Comparison of ENCODE assay signal across 8 cellular contexts in genomic region chr7:20798081-20798693, GRCh38. TPM values are rescaled to one million over a fixed set of nuclear protein-coding genes. Genes with fewer than 3 reads are reported as not detected.
A peak's percentile ranks its signal among the peaks of the same experiment; 100 is the strongest.
DNase-seq lines count a peak whose midpoint lies in the region; ATAC-seq and TF ChIP-seq lines count a peak whose summit lies in the region.

No MANE protein-coding gene starts in this region.

- H3F3A ChIP-seq in OCI-LY1 (ENCODE audit: insufficient read depth, low read length), result no peaks in the 10 kb centered on the region

- WGBS in mesenchymal stem cell, result under 1% methylated on average over 48 of the region's 77 CpGs

- H2AK5ac ChIP-seq in mesenchymal stem cell (ENCODE audit: low read length, severe bottlenecking), result no peak overlapping the region

- H3K9me3 ChIP-seq in OCI-LY1 (ENCODE audit: low read length) (no peaks in the 10 kb centered on the region), mesenchymal stem cell (ENCODE audit: control insufficient read depth, low read length) (no peaks in the 10 kb centered on the region)

- H3K4ac ChIP-seq in mesenchymal stem cell (ENCODE audit: low read depth in 1 of 2, low read length in 2 of 2), result no peak overlapping the region

- no peak overlapping the region for H3K14ac ChIP-seq in mesenchymal stem cell (ENCODE audit: low read length in 2 of 2)

- H2BK5ac ChIP-seq in mesenchymal stem cell (ENCODE audit: low read depth, low read length, poor library complexity, severe bottlenecking), result no peak overlapping the region

- H3K4me1 ChIP-seq in OCI-LY1 (ENCODE audit: insufficient read depth, low read length, severe bottlenecking), result peaks cover 5% of the 10 kb centered on the region
- H3K4me1 ChIP-seq in mesenchymal stem cell (ENCODE audit: control insufficient read depth, insufficient read depth, low read depth, low read length), result peaks cover 15% of the 10 kb centered on the region

- H3K79me1 ChIP-seq in mesenchymal stem cell (replicated peaks; ENCODE audit: low read length, poor library complexity, severe bottlenecking), result no peaks in the 10 kb centered on the region

- no peaks in the 10 kb centered on the region for H3K9me2 ChIP-seq in OCI-LY1 (ENCODE audit: low read depth, low read length)

- no peak overlapping the region for H2BK15ac ChIP-seq in mesenchymal stem cell (ENCODE audit: low read depth, poor library complexity, severe bottlenecking)

- no peaks in the 10 kb centered on the region for H3K79me2 ChIP-seq in OCI-LY1 (ENCODE audit: insufficient read depth, low read length)

- DNase-seq in coronary artery (ENCODE audit: low spot score) (no peak), mesenchymal stem cell (peak; percentile 26), activated gamma-delta T cell (lab: John Stamatoyannopoulos, UW) (no peak)
- no peak for DNase-seq in stimulated activated CD4-positive, alpha-beta T cell treated with anti-CD3 and anti-CD28 coated beads, Interleukin-1b, Interleukin-23, amount 100 ng/mL, for 48 hours

- no peak overlapping the region for H4K8ac ChIP-seq in mesenchymal stem cell (ENCODE audit: low read length)

- no peak overlapping the region for H3K23ac ChIP-seq in mesenchymal stem cell (ENCODE audit: low read length in 2 of 2)

- H2AFZ ChIP-seq in OCI-LY1 (ENCODE audit: low read length), result no peak overlapping the region
- peak overlapping the region; percentile 42 for H2AFZ ChIP-seq in mesenchymal stem cell (ENCODE audit: low read depth, low read length)

- H3K18ac ChIP-seq in mesenchymal stem cell (ENCODE audit: low read depth in 1 of 2, low read length in 2 of 2), result peak overlapping the region in 1 of 2 experiments; percentile 24

- H3K4me3 ChIP-seq in GM08714 (ENCODE audit: low read length) (peak overlapping the region; percentile 61; the same call in 1 of the 2 replicates), OCI-LY1 (ENCODE audit: low read depth, low read length, poor library complexity, severe bottlenecking) (peak overlapping the region; percentile 65), coronary artery (peak overlapping the region; percentile 77), mesenchymal stem cell (ENCODE audit: insufficient read depth in 1 of 2, low read depth in 1 of 2, low read length in 2 of 2) (peak overlapping the region; percentile 53 to 64)

- H3K4me2 ChIP-seq in OCI-LY1 (ENCODE audit: low read length) (peak overlapping the region; percentile 76), mesenchymal stem cell (ENCODE audit: low read length, poor library complexity, severe bottlenecking) (peak overlapping the region; percentile 97)

- no peaks in the 10 kb centered on the region for H3K36me3 ChIP-seq in OCI-LY1 (ENCODE audit: insufficient read depth, low read length)
- H3K36me3 ChIP-seq in mesenchymal stem cell (ENCODE audit: control insufficient read depth in 1 of 2, insufficient read depth in 2 of 2, low read depth in 1 of 2, low read length in 2 of 2), result no peaks in the 10 kb centered on the region

- no peaks in the 10 kb centered on the region for H4K20me1 ChIP-seq in OCI-LY1 (ENCODE audit: insufficient read depth, low read length)

- TF ChIP-seq CTCF in OCI-LY1 (IDR thresholded peaks at IDR 0.05; ENCODE audit: low read length) (no peak), coronary artery (IDR thresholded peaks at IDR 0.05) (no peak)

- no peak overlapping the region for H2BK120ac ChIP-seq in mesenchymal stem cell (ENCODE audit: low read depth, low read length)

- H2BK12ac ChIP-seq in mesenchymal stem cell (ENCODE audit: low read length in 2 of 2), result no peak overlapping the region

- no peak overlapping the region for H4K91ac ChIP-seq in mesenchymal stem cell (ENCODE audit: low read length)

- peak; percentile 86 for ATAC-seq in GM21360 (IDR thresholded peaks at IDR 0.05; ENCODE audit: unreplicated experiment)
- peak; percentile 72 for ATAC-seq in HG03469 (IDR thresholded peaks at IDR 0.05; ENCODE audit: unreplicated experiment)

- H3K27ac ChIP-seq in OCI-LY1 (ENCODE audit: low read depth, low read length, poor library complexity, severe bottlenecking) (no peak overlapping the region), coronary artery (no peak overlapping the region), mesenchymal stem cell (ENCODE audit: low read length, poor library complexity, severe bottlenecking) (no peak overlapping the region)

- H3K9ac ChIP-seq in OCI-LY1 (ENCODE audit: low read length) (peak overlapping the region; percentile 53), mesenchymal stem cell (ENCODE audit: low read length) (no peak overlapping the region)

- H3K27me3 ChIP-seq in OCI-LY1 (ENCODE audit: insufficient read depth, low read length) (no peaks in the 10 kb centered on the region; the same call in 1 of the 2 replicates), mesenchymal stem cell (ENCODE audit: control insufficient read depth in 1 of 2, insufficient read depth in 1 of 2, low read length in 2 of 2) (peaks cover 49 to 70% of the 10 kb centered on the region in 2 experiments)

RNA-seq across cellular contexts. Expression of gene SP8, which starts 11.5 kb away (rescaled TPM):
- polyA plus RNA-seq in mesenchymal stem cell (2013, experiment 1 of 2), result not detected
- 0.01 TPM for polyA plus RNA-seq in mesenchymal stem cell (2013, experiment 2 of 2)
